In the genomic region with DNA sequence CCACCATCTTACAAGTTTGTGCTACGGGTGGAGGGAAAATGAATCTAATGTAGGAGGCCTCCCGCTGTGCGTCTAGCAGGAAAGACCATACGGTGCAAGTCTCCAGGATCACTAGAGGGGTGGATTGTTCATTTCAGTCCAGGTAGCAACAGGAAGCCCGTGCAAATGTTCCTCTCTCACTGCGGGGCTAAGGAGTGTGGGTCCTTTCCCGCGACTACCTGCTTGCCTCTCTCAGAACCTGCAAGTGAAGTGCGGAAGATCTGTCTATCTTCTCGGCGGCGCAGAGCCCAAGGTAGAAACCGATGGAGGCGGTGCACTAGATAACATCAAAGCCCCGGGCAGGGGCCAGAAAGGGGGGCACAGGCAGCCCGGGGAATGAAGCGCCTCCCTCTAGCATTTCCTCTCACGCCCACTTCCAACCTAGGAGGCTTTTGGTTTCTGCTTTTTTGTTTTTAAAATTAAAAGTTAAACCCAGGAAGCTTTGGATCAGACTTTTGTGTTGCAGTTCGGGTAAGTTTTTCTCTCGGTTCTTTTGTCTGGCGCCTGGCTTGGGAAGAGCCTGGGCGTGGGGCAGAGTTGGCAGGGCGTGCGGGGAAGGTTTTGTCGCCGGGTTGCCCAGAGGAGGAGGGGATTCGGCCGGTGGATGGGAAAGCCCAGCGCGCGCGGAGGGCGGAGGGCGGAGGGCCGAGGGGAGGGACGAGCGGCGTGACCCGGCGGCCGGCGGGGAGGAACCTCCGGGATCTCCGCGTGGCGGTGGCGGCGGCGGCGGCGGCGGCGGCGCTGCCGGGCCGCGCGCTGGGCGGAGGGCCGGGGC, we compare ENCODE assay signal across 1 cellular context.
TF ChIP-seq lines count a peak whose summit lies in the region.

No MANE protein-coding gene starts in this region.

TF ChIP-seq in HepG2, 621 proteins besides CTCF, POLR2A, EP300 and RAD21 (continued from another document and continues in another):
- TF ChIP-seq, protein P1, sequence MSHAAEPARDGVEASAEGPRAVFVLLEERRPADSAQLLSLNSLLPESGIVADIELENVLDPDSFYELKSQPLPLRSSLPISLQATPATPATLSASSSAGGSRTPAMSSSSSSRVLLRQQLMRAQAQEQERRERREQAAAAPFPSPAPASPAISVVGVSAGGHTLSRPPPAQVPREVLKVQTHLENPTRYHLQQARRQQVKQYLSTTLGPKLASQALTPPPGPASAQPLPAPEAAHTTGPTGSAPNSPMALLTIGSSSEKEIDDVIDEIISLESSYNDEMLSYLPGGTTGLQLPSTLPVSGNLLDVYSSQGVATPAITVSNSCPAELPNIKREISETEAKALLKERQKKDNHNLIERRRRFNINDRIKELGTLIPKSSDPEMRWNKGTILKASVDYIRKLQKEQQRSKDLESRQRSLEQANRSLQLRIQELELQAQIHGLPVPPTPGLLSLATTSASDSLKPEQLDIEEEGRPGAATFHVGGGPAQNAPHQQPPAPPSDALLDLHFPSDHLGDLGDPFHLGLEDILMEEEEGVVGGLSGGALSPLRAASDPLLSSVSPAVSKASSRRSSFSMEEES (CRISPR knock-in tag; IDR thresholded peaks at IDR 0.05) = peak; percentile 43
- TF ChIP-seq, protein P2, sequence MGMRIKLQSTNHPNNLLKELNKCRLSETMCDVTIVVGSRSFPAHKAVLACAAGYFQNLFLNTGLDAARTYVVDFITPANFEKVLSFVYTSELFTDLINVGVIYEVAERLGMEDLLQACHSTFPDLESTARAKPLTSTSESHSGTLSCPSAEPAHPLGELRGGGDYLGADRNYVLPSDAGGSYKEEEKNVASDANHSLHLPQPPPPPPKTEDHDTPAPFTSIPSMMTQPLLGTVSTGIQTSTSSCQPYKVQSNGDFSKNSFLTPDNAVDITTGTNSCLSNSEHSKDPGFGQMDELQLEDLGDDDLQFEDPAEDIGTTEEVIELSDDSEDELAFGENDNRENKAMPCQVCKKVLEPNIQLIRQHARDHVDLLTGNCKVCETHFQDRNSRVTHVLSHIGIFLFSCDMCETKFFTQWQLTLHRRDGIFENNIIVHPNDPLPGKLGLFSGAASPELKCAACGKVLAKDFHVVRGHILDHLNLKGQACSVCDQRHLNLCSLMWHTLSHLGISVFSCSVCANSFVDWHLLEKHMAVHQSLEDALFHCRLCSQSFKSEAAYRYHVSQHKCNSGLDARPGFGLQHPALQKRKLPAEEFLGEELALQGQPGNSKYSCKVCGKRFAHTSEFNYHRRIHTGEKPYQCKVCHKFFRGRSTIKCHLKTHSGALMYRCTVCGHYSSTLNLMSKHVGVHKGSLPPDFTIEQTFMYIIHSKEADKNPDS (CRISPR knock-in tag; IDR thresholded peaks at IDR 0.05) = no peak
- no peak for TF ChIP-seq ZNF75D (CRISPR knock-in tag; IDR thresholded peaks at IDR 0.05; ENCODE audit: borderline replicate concordance)
- TF ChIP-seq ZNF343 (CRISPR knock-in tag; IDR thresholded peaks at IDR 0.05) = peak; percentile 69; the same call in 1 of the 2 replicates
- TF ChIP-seq, protein P3, sequence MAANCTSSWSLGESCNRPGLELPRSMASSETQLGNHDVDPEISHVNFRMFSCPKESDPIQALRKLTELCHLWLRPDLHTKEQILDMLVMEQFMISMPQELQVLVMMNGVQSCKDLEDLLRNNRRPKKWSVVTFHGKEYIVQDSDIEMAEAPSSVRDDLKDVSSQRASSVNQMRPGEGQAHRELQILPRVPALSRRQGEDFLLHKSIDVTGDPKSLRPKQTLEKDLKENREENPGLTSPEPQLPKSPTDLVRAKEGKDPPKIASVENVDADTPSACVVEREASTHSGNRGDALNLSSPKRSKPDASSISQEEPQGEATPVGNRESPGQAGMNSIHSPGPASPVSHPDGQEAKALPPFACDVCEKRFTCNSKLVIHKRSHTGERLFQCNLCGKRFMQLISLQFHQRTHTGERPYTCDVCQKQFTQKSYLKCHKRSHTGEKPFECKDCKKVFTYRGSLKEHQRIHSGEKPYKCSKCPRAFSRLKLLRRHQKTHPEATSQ (CRISPR knock-in tag; IDR thresholded peaks at IDR 0.05; ENCODE audit: borderline replicate concordance) = no peak
- TF ChIP-seq ZNF138 (CRISPR knock-in tag; IDR thresholded peaks at IDR 0.05; ENCODE audit: low read depth) = no peak
- no peak for TF ChIP-seq ZNF607 (CRISPR knock-in tag; IDR thresholded peaks at IDR 0.05; ENCODE audit: borderline replicate concordance)
- TF ChIP-seq HCFC1 (IDR thresholded peaks at IDR 0.05; ENCODE audit: low read depth, low read length) = no peak
- no peak for TF ChIP-seq MAFF (IDR thresholded peaks at IDR 0.05; ENCODE audit: low read depth, low read length)
- no peak for TF ChIP-seq KLF9 (CRISPR knock-in tag; IDR thresholded peaks at IDR 0.05; ENCODE audit: low read depth)
- TF ChIP-seq NR2C2 (CRISPR knock-in tag; IDR thresholded peaks at IDR 0.05; ENCODE audit: borderline replicate concordance) = peak; percentile 65
- no peak for TF ChIP-seq AGO1 (IDR thresholded peaks at IDR 0.05; ENCODE audit: low read depth, low read length, poor library complexity, severe bottlenecking)
- no peak for TF ChIP-seq ZNF563 (CRISPR knock-in tag; IDR thresholded peaks at IDR 0.05)
- TF ChIP-seq, protein P4, sequence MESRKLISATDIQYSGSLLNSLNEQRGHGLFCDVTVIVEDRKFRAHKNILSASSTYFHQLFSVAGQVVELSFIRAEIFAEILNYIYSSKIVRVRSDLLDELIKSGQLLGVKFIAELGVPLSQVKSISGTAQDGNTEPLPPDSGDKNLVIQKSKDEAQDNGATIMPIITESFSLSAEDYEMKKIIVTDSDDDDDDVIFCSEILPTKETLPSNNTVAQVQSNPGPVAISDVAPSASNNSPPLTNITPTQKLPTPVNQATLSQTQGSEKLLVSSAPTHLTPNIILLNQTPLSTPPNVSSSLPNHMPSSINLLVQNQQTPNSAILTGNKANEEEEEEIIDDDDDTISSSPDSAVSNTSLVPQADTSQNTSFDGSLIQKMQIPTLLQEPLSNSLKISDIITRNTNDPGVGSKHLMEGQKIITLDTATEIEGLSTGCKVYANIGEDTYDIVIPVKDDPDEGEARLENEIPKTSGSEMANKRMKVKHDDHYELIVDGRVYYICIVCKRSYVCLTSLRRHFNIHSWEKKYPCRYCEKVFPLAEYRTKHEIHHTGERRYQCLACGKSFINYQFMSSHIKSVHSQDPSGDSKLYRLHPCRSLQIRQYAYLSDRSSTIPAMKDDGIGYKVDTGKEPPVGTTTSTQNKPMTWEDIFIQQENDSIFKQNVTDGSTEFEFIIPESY (CRISPR knock-in tag; IDR thresholded peaks at IDR 0.05) = no peak; the same call in 1 of the 2 replicates
- no peak for TF ChIP-seq ZNF382 (CRISPR knock-in tag; IDR thresholded peaks at IDR 0.05; ENCODE audit: borderline replicate concordance)
- TF ChIP-seq NFATC3 (CRISPR knock-in tag; IDR thresholded peaks at IDR 0.05) = no peak
- TF ChIP-seq TARDBP (CRISPR knock-in tag; IDR thresholded peaks at IDR 0.05) = peak; percentile 62
- no peak for TF ChIP-seq ZBTB7A (CRISPR knock-in tag; IDR thresholded peaks at IDR 0.05)
- no peak for TF ChIP-seq RFX5 (IDR thresholded peaks at IDR 0.05; ENCODE audit: low read depth, low read length)
- peak; percentile 94 for TF ChIP-seq ZNF816 (CRISPR knock-in tag; IDR thresholded peaks at IDR 0.05; ENCODE audit: borderline replicate concordance)
- TF ChIP-seq MED1 (CRISPR knock-in tag; IDR thresholded peaks at IDR 0.05) = peak; percentile 72
- no peak; the same call in 1 of the 2 replicates for TF ChIP-seq ZNF558 (CRISPR knock-in tag; IDR thresholded peaks at IDR 0.05; ENCODE audit: borderline replicate concordance)
- TF ChIP-seq ZSCAN9 (CRISPR knock-in tag; IDR thresholded peaks at IDR 0.05; ENCODE audit: borderline replicate concordance) = no peak
- TF ChIP-seq ZNF446 (CRISPR knock-in tag; IDR thresholded peaks at IDR 0.05) = no peak
- no peak for TF ChIP-seq RORA (CRISPR knock-in tag; IDR thresholded peaks at IDR 0.05)
- TF ChIP-seq MTF1 (CRISPR knock-in tag; IDR thresholded peaks at IDR 0.05) = no peak
- TF ChIP-seq, protein P5, sequence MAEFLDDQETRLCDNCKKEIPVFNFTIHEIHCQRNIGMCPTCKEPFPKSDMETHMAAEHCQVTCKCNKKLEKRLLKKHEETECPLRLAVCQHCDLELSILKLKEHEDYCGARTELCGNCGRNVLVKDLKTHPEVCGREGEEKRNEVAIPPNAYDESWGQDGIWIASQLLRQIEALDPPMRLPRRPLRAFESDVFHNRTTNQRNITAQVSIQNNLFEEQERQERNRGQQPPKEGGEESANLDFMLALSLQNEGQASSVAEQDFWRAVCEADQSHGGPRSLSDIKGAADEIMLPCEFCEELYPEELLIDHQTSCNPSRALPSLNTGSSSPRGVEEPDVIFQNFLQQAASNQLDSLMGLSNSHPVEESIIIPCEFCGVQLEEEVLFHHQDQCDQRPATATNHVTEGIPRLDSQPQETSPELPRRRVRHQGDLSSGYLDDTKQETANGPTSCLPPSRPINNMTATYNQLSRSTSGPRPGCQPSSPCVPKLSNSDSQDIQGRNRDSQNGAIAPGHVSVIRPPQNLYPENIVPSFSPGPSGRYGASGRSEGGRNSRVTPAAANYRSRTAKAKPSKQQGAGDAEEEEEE (CRISPR knock-in tag; IDR thresholded peaks at IDR 0.05; ENCODE audit: borderline replicate concordance) = no peak
- TF ChIP-seq CEBPB (IDR thresholded peaks at IDR 0.05; ENCODE audit: borderline replicate concordance, low read depth, low read length) = no peak
- TF ChIP-seq ZNF10 (CRISPR knock-in tag; IDR thresholded peaks at IDR 0.05; ENCODE audit: borderline replicate concordance, low read depth) = no peak
- TF ChIP-seq HDAC2 (CRISPR knock-in tag; IDR thresholded peaks at IDR 0.05) = peak; percentile 75
- TF ChIP-seq ZNF83 (CRISPR knock-in tag; IDR thresholded peaks at IDR 0.05; ENCODE audit: borderline replicate concordance) = no peak; the same call in 1 of the 2 replicates
- no peak for TF ChIP-seq ARNT (IDR thresholded peaks at IDR 0.05)
- TF ChIP-seq ZSCAN25 (CRISPR knock-in tag; IDR thresholded peaks at IDR 0.05) = peak; percentile 71; the same call in 1 of the 2 replicates
- TF ChIP-seq ZSCAN12 (CRISPR knock-in tag; IDR thresholded peaks at IDR 0.05) = peak; percentile 11; the same call in 1 of the 2 replicates
- TF ChIP-seq ZNF562 (CRISPR knock-in tag; IDR thresholded peaks at IDR 0.05; ENCODE audit: borderline replicate concordance) = no peak
- peak; percentile 22; the same call in 1 of the 2 replicates for TF ChIP-seq HOXA5 (CRISPR knock-in tag; IDR thresholded peaks at IDR 0.05)
- TF ChIP-seq, protein P6, sequence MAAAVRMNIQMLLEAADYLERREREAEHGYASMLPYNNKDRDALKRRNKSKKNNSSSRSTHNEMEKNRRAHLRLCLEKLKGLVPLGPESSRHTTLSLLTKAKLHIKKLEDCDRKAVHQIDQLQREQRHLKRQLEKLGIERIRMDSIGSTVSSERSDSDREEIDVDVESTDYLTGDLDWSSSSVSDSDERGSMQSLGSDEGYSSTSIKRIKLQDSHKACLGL (CRISPR knock-in tag; IDR thresholded peaks at IDR 0.05) = peak; percentile 54; the same call in 1 of the 2 replicates
- TF ChIP-seq ZNF772 (CRISPR knock-in tag; IDR thresholded peaks at IDR 0.05) = no peak
- 0 out of 2 replicates have a peak, but pooled peaks have one; percentile 50 for TF ChIP-seq ZNF232 (CRISPR knock-in tag; IDR thresholded peaks at IDR 0.05; ENCODE audit: borderline replicate concordance)
- TF ChIP-seq, protein P7, sequence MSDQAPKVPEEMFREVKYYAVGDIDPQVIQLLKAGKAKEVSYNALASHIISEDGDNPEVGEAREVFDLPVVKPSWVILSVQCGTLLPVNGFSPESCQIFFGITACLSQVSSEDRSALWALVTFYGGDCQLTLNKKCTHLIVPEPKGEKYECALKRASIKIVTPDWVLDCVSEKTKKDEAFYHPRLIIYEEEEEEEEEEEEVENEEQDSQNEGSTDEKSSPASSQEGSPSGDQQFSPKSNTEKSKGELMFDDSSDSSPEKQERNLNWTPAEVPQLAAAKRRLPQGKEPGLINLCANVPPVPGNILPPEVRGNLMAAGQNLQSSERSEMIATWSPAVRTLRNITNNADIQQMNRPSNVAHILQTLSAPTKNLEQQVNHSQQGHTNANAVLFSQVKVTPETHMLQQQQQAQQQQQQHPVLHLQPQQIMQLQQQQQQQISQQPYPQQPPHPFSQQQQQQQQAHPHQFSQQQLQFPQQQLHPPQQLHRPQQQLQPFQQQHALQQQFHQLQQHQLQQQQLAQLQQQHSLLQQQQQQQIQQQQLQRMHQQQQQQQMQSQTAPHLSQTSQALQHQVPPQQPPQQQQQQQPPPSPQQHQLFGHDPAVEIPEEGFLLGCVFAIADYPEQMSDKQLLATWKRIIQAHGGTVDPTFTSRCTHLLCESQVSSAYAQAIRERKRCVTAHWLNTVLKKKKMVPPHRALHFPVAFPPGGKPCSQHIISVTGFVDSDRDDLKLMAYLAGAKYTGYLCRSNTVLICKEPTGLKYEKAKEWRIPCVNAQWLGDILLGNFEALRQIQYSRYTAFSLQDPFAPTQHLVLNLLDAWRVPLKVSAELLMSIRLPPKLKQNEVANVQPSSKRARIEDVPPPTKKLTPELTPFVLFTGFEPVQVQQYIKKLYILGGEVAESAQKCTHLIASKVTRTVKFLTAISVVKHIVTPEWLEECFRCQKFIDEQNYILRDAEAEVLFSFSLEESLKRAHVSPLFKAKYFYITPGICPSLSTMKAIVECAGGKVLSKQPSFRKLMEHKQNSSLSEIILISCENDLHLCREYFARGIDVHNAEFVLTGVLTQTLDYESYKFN (CRISPR knock-in tag; conservative IDR thresholded peaks at IDR 0.05) = peak; percentile 80
- TF ChIP-seq SSRP1 (CRISPR knock-in tag; IDR thresholded peaks at IDR 0.05) = peak; percentile 68; the same call in 1 of the 2 replicates
- TF ChIP-seq, protein P8, sequence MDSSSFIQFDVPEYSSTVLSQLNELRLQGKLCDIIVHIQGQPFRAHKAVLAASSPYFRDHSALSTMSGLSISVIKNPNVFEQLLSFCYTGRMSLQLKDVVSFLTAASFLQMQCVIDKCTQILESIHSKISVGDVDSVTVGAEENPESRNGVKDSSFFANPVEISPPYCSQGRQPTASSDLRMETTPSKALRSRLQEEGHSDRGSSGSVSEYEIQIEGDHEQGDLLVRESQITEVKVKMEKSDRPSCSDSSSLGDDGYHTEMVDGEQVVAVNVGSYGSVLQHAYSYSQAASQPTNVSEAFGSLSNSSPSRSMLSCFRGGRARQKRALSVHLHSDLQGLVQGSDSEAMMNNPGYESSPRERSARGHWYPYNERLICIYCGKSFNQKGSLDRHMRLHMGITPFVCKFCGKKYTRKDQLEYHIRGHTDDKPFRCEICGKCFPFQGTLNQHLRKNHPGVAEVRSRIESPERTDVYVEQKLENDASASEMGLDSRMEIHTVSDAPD (CRISPR knock-in tag; IDR thresholded peaks at IDR 0.05) = peak; percentile 21; the same call in 1 of the 2 replicates
- TF ChIP-seq, protein P9, sequence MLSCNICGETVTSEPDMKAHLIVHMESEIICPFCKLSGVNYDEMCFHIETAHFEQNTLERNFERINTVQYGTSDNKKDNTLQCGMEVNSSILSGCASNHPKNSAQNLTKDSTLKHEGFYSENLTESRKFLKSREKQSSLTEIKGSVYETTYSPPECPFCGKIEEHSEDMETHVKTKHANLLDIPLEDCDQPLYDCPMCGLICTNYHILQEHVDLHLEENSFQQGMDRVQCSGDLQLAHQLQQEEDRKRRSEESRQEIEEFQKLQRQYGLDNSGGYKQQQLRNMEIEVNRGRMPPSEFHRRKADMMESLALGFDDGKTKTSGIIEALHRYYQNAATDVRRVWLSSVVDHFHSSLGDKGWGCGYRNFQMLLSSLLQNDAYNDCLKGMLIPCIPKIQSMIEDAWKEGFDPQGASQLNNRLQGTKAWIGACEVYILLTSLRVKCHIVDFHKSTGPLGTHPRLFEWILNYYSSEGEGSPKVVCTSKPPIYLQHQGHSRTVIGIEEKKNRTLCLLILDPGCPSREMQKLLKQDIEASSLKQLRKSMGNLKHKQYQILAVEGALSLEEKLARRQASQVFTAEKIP (CRISPR knock-in tag; IDR thresholded peaks at IDR 0.05; ENCODE audit: borderline replicate concordance) = no peak
- TF ChIP-seq NR2F6 (IDR thresholded peaks at IDR 0.05) = 0 out of 2 replicates have a peak, but pooled peaks have one; percentile 37
- 0 out of 2 replicates have a peak, but pooled peaks have one; percentile 13 for TF ChIP-seq NR2F6 (CRISPR knock-in tag; IDR thresholded peaks at IDR 0.05)
- no peak for TF ChIP-seq MAFK (conservative IDR thresholded peaks at IDR 0.05 in 1 of 2, IDR thresholded peaks at IDR 0.05 in 1 of 2; ENCODE audit: low read length in 2 of 2)
